ENCODE assay signal across 13 cellular contexts in genomic region chr19:15317392-15318011, GRCh38. TPM values are rescaled to one million over a fixed set of nuclear protein-coding genes. Genes with fewer than 3 reads are reported as not detected.
A peak's percentile ranks its signal among the peaks of the same experiment; 100 is the strongest.
DNase-seq lines count a peak whose midpoint lies in the region; ATAC-seq and TF ChIP-seq lines count a peak whose summit lies in the region.
"Had no signal": no experiment of that assay in that cellular context is flagged by ENCODE, and none has a peak within 500 bp of the region (broad histone marks: within the 10 kb centered on the region; RNA-seq: fewer than 3 reads in every experiment).

No MANE protein-coding gene starts in this region.

- H3K9me3 ChIP-seq in AG04450 (ENCODE audit: control insufficient read depth, insufficient read depth, low read length) (no peaks in the 10 kb centered on the region), GM23248 (ENCODE audit: low read depth) (no peaks in the 10 kb centered on the region), ascending aorta (no peaks in the 10 kb centered on the region)
- no peaks in the 10 kb centered on the region for H3K9me3 ChIP-seq in naive thymus-derived CD4-positive, alpha-beta T cell (ENCODE audit: control insufficient read depth in 2 of 3, low read length in 3 of 3)
- H3K9me3 ChIP-seq: prostate gland had no signal

- peaks cover 54% of the 10 kb centered on the region for H4K20me1 ChIP-seq in GM23248 (ENCODE audit: insufficient read depth)

- H3K36me3 ChIP-seq in GM23248 (ENCODE audit: low read depth): no peaks in the 10 kb centered on the region
- H3K36me3 ChIP-seq in ascending aorta: no peaks in the 10 kb centered on the region
- no peaks in the 10 kb centered on the region for H3K36me3 ChIP-seq in naive thymus-derived CD4-positive, alpha-beta T cell (ENCODE audit: control insufficient read depth in 2 of 3, insufficient read depth in 3 of 3, low read length in 3 of 3)
- H3K36me3 ChIP-seq: prostate gland had no signal

- peaks cover 74 to 95% (median 82%) of the 10 kb centered on the region in 7 donors for H3K4me1 Mint-ChIP-seq in naive thymus-derived CD4-positive, alpha-beta T cell

- H3K4me3 Mint-ChIP-seq in naive thymus-derived CD4-positive, alpha-beta T cell: peak overlapping the region; percentile 69 to 84 (median 73)

- no peak overlapping the region for H2AFZ ChIP-seq in GM23248

- H3K4me1 ChIP-seq in GM23248 (ENCODE audit: insufficient read depth) (peaks cover 59% of the 10 kb centered on the region), ascending aorta (peaks cover 17 to 84% of the 10 kb centered on the region in 2 donors)
- peaks cover 58 to 69% of the 10 kb centered on the region in 2 donors for H3K4me1 ChIP-seq in naive thymus-derived CD4-positive, alpha-beta T cell (ENCODE audit: control insufficient read depth in 2 of 2, insufficient read depth in 2 of 2, low read length in 2 of 2)

- peak overlapping the region; percentile 63 for H3K27ac ChIP-seq in AG04450 (ENCODE audit: low read depth, low read length)
- H3K27ac ChIP-seq in GM23248: peak overlapping the region; percentile 78
- H3K27ac ChIP-seq in ascending aorta: peak overlapping the region; percentile 63 to 73
- peak overlapping the region; percentile 39 for H3K27ac ChIP-seq in naive thymus-derived CD4-positive, alpha-beta T cell (ENCODE audit: low read depth, low read length)
- H3K27ac ChIP-seq: prostate gland had no signal

- in situ Hi-C loops in GM23248 (cut with MboI): no loop called here

- peaks cover 100% of the 10 kb centered on the region for H3K79me2 ChIP-seq in GM23248 (ENCODE audit: insufficient read depth)

- H3K9ac ChIP-seq in GM23248: no peak overlapping the region

- POLR2A ChIA-PET in AG04450 (lab: Yijun Ruan, JAX): interaction anchor here (0.7 to 1.8 kb wide), 7 partner anchors 10 to 67 kb away, joined by 4 to 19 read pairs (median 8); partner anchors contain the start of gene BRD4
- POLR2A ChIA-PET in naive thymus-derived CD4-positive, alpha-beta T cell (lab: Charles Lee): interaction anchor here (0.6 to 2.0 kb wide), 5 partner anchors 8 to 163 kb away, joined by 3 to 6 read pairs (median 4); partner anchors contain the start of gene BRD4

- H3K4me2 ChIP-seq in GM23248 (ENCODE audit: unreplicated experiment): peak overlapping the region; percentile 67

- peaks cover 0 to 3% (median 0%) of the 10 kb centered on the region in 5 donors for H3K36me3 Mint-ChIP-seq in naive thymus-derived CD4-positive, alpha-beta T cell

- CTCF ChIA-PET in AG04450 (lab: Charles Lee): interaction anchor here (0.6 to 1.2 kb wide), 5 partner anchors 12 to 237 kb away, joined by 3 to 5 read pairs (median 3); no protein-coding TSS in a partner anchor
- CTCF ChIA-PET in naive thymus-derived CD4-positive, alpha-beta T cell (lab: Charles Lee): interaction anchor here (0.6 kb wide), 1 partner anchor 1246 kb away, joined by 3 read pairs; no protein-coding TSS in a partner anchor

- peak overlapping the region; percentile 0 to 85 (median 75) for H3K27ac Mint-ChIP-seq in naive thymus-derived CD4-positive, alpha-beta T cell

- intact Hi-C loops in ascending aorta (cut with DNase I): no loop called here
- intact Hi-C loops in naive thymus-derived CD4-positive, alpha-beta T cell (cut with micrococcal nuclease): loop anchor here in 1 of 2 donors (2.0 kb wide), 1 partner anchor 13 kb away; no protein-coding TSS in a partner anchor

- H3K4me3 ChIP-seq in AG04450 (ENCODE audit: low read depth, low read length) (no peak overlapping the region), GM23248 (peak overlapping the region; percentile 30), ascending aorta (no peak overlapping the region)
- H3K4me3 ChIP-seq in naive thymus-derived CD4-positive, alpha-beta T cell (ENCODE audit: low read length): no peak overlapping the region
- H3K4me3 ChIP-seq: prostate gland had no signal

- peak; percentile 44 for DNase-seq in AG04450 (ENCODE audit: low read depth, low spot score)
- DNase-seq in GM23248: peak; percentile 39
- DNase-seq in ascending aorta (ENCODE audit: low spot score in 2 of 2): no peak
- DNase-seq in naive thymus-derived CD4-positive, alpha-beta T cell: no peak
- no peak for DNase-seq in SIG-M5 treated with dmso at 0.1 percent for 504 hours (lab: John Stamatoyannopoulos, UW; ENCODE audit: unreplicated experiment)
- no peak for DNase-seq in GM19240 (ENCODE audit: insufficient read length, low spot score)
- DNase-seq: Calu3, dorsolateral prefrontal cortex, NCI-H1417 treated with DMSO at 0.1 percent for 48 hours, RPMI8226 had no signal

- TF ChIP-seq CTCF in AG04450 (IDR thresholded peaks at IDR 0.05; ENCODE audit: low read depth, low read length) (no peak), ascending aorta (IDR thresholded peaks at IDR 0.05) (no peak)

- ATAC-seq in naive thymus-derived CD4-positive, alpha-beta T cell: no peak
- ATAC-seq in GM21619 (IDR thresholded peaks at IDR 0.05; ENCODE audit: unreplicated experiment) (no peak), HG03571 (IDR thresholded peaks at IDR 0.05; ENCODE audit: unreplicated experiment) (no peak)

- H3K27me3 ChIP-seq in AG04450 (ENCODE audit: control insufficient read depth, insufficient read depth, low read length): no peaks in the 10 kb centered on the region
- H3K27me3 ChIP-seq in GM23248 (replicated peaks; ENCODE audit: insufficient read depth): no peaks in the 10 kb centered on the region
- H3K27me3 ChIP-seq in ascending aorta: no peaks in the 10 kb centered on the region
- H3K27me3 ChIP-seq in naive thymus-derived CD4-positive, alpha-beta T cell (ENCODE audit: control insufficient read depth in 2 of 2, insufficient read depth in 2 of 2, low read length in 2 of 2): no peaks in the 10 kb centered on the region
- H3K27me3 ChIP-seq: dorsolateral prefrontal cortex had no signal

- H3K27me3 Mint-ChIP-seq in naive thymus-derived CD4-positive, alpha-beta T cell: no peaks in the 10 kb centered on the region

- H3K9me2 ChIP-seq in GM23248 (ENCODE audit: insufficient read depth): no peaks in the 10 kb centered on the region

- WGBS in GM23248 (ENCODE audit: low coverage in 1 of 2, low lambda C conversion rate in 2 of 2, missing lambda C conversion rate in 2 of 2), 2 experiments: 60% methylated on average over 3 of the region's 3 CpGs

- H3K9me3 Mint-ChIP-seq in naive thymus-derived CD4-positive, alpha-beta T cell: no peaks in the 10 kb centered on the region

- peaks cover 54% of the 10 kb centered on the region for H3F3A ChIP-seq in GM23248 (ENCODE audit: insufficient read depth)

RNA-seq across cellular contexts. Expression of gene BRD4, which starts 14.8 kb away (rescaled TPM):
- 7.8 and 11.5 TPM in 2 replicates for polyA plus RNA-seq in AG04450 (2011; rRNA removed)
- 29.6 and 47.3 TPM in 2 replicates for polyA minus RNA-seq in AG04450 (2011; rRNA and poly(A)+ RNA removed)
- total RNA-seq in GM23248 (2014; rRNA removed; shearing (Covaris generic)): 9.0 and 20.2 TPM in 2 replicates
- 17.5 and 18.6 TPM in 2 replicates for polyA plus RNA-seq in GM23248 (2016; fragmentation: Nextera tagmentation; extraction: Ambion mirVana)
- 55.3 TPM for total RNA-seq in ascending aorta
- total RNA-seq in naive thymus-derived CD4-positive, alpha-beta T cell: 100 to 1,000 TPM; 104 to 168 (median 128) TPM
- polyA plus RNA-seq in naive thymus-derived CD4-positive, alpha-beta T cell: 10 to 100 TPM; 10.5 to 19.8 TPM

Comparison
In these comparisons a context has a peak if more than half of its experiments do, and no peak if none do; other contexts are left out.
1. DNase-seq: peak in AG04450 (single experiment) and GM23248 (single experiment); none in ascending aorta (0 of 2), naive thymus-derived CD4-positive, alpha-beta T cell (0 of 9), SIG-M5 treated with dmso at 0.1 percent for 504 hours (single experiment) and GM19240 (single experiment).
2. Peak in every context shown above with its lines, with median percentiles within 50 percentile points of each other: H3K27ac ChIP-seq.